Comparison of ENCODE assay signal across 8 cellular contexts in the genomic region with DNA sequence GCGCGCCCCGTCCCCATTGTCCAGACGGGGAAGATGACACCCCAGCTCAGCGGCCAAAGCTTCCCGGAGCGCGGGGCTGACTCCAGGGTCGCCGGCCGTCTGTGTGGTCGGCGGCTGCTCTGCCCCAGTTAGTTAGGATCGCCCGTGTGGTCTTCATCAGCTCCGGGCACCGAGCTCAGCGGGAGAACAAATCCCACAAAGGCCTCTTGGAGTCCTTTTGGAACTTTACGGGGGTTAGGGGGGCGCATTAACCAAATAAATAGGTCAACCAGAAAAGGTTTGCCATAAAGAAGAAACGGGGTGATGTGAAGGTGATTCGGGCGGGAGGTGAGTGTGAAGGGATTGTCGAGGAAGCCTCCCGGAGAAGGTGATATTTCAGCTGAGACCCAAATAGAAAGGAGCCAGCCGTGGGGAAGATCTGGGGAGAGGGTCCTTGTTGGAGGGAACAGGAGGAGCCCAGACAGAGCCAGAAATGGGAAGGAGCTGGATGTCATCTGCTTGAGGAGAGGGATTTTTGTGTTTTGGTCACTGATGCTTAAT. TPM values are rescaled to one million over a fixed set of nuclear protein-coding genes. Genes with fewer than 3 reads are reported as not detected.
A peak's percentile ranks its signal among the peaks of the same experiment; 100 is the strongest.
DNase-seq lines count a peak whose midpoint lies in the region; ATAC-seq and TF ChIP-seq lines count a peak whose summit lies in the region.

No MANE protein-coding gene starts in this region.

- peak overlapping the region; percentile 74 for H3K4me3 ChIP-seq in hepatocyte

- no peak for ATAC-seq in activated CD8-positive, alpha-beta T cell treated with anti-CD3 and anti-CD28 coated beads for 36 hours
- no peak for ATAC-seq in stimulated activated memory B cell treated with anti-CD40 and anti-IgM and Interleukin-4, amounts not matched to agents 10 μg/mL and 1 μg/mL and 100 μg/mL, for 72 hours

- H3K36me3 ChIP-seq in hepatocyte (replicated peaks; ENCODE audit: insufficient read depth, low read depth), result no peaks in the 10 kb centered on the region

- WGBS in hepatocyte (ENCODE audit: low lambda C conversion rate, missing lambda C conversion rate), result 4% methylated on average over 26 of the region's 26 CpGs

- peaks cover 39% of the 10 kb centered on the region for H3K79me2 ChIP-seq in hepatocyte

- no peaks in the 10 kb centered on the region for H3K9me3 ChIP-seq in hepatocyte (ENCODE audit: low read depth)

- POLR2A ChIA-PET in activated CD8-positive, alpha-beta T cell treated with anti-CD3 and anti-CD28 coated beads for 36 hours (lab: Charles Lee), result interaction anchor here (0.9 to 4.8 kb wide), 18 partner anchors 12 to 1227 kb away, joined by 3 to 59 read pairs (median 4); a partner anchor contains a TSS

- H3K9me3 Mint-ChIP-seq in activated T-cell treated with anti-CD3 and anti-CD28 coated beads, Interleukin-2, amount 50 U/mL, for 24 hours, result no peaks in the 10 kb centered on the region
- H3K9me3 Mint-ChIP-seq in activated CD8-positive, alpha-beta T cell treated with anti-CD3 and anti-CD28 coated beads for 36 hours, result no peaks in the 10 kb centered on the region
- H3K9me3 Mint-ChIP-seq in stimulated activated memory B cell treated with anti-CD40 and anti-IgM and Interleukin-4, amounts not matched to agents 10 μg/mL and 1 μg/mL and 100 μg/mL, for 72 hours, result no peaks in the 10 kb centered on the region

- peaks cover 9% of the 10 kb centered on the region for H3K4me1 ChIP-seq in hepatocyte (ENCODE audit: insufficient read depth)

- peak overlapping the region; percentile 56 for H3K27ac ChIP-seq in hepatocyte

- no peak for TF ChIP-seq CTCF in activated CD8-positive, alpha-beta T cell treated with anti-CD3 and anti-CD28 coated beads for 36 hours (IDR thresholded peaks at IDR 0.05)
- TF ChIP-seq CTCF in hepatocyte (IDR thresholded peaks at IDR 0.05; ENCODE audit: poor library complexity), result no peak

- H3K4me1 Mint-ChIP-seq in activated T-cell treated with anti-CD3 and anti-CD28 coated beads, Interleukin-2, amount 50 U/mL, for 24 hours (ENCODE audit: low read depth), result peaks cover 49% of the 10 kb centered on the region
- peaks cover 36% of the 10 kb centered on the region for H3K4me1 Mint-ChIP-seq in activated CD8-positive, alpha-beta T cell treated with anti-CD3 and anti-CD28 coated beads for 36 hours (ENCODE audit: low read depth)
- peaks cover 46% of the 10 kb centered on the region for H3K4me1 Mint-ChIP-seq in stimulated activated memory B cell treated with anti-CD40 and anti-IgM and Interleukin-4, amounts not matched to agents 10 μg/mL and 1 μg/mL and 100 μg/mL, for 72 hours

- H3K4me3 Mint-ChIP-seq in activated T-cell treated with anti-CD3 and anti-CD28 coated beads, Interleukin-2, amount 50 U/mL, for 24 hours, result peak overlapping the region; percentile 99
- H3K4me3 Mint-ChIP-seq in activated CD8-positive, alpha-beta T cell treated with anti-CD3 and anti-CD28 coated beads for 36 hours, result peak overlapping the region; percentile 95
- peak overlapping the region; percentile 90 for H3K4me3 Mint-ChIP-seq in stimulated activated memory B cell treated with anti-CD40 and anti-IgM and Interleukin-4, amounts not matched to agents 10 μg/mL and 1 μg/mL and 100 μg/mL, for 72 hours

- intact Hi-C loops in activated CD8-positive, alpha-beta T cell treated with anti-CD3 and anti-CD28 coated beads for 36 hours (cut with micrococcal nuclease), result no loop called here

- peak overlapping the region; percentile 92 for H3K4me2 ChIP-seq in hepatocyte

- no peaks in the 10 kb centered on the region for H3K27me3 Mint-ChIP-seq in activated T-cell treated with anti-CD3 and anti-CD28 coated beads, Interleukin-2, amount 50 U/mL, for 24 hours
- no peaks in the 10 kb centered on the region for H3K27me3 Mint-ChIP-seq in activated CD8-positive, alpha-beta T cell treated with anti-CD3 and anti-CD28 coated beads for 36 hours
- H3K27me3 Mint-ChIP-seq in stimulated activated memory B cell treated with anti-CD40 and anti-IgM and Interleukin-4, amounts not matched to agents 10 μg/mL and 1 μg/mL and 100 μg/mL, for 72 hours, result no peaks in the 10 kb centered on the region

- H3K27me3 ChIP-seq in hepatocyte, result no peaks in the 10 kb centered on the region

- CTCF ChIA-PET in activated CD8-positive, alpha-beta T cell treated with anti-CD3 and anti-CD28 coated beads for 36 hours (lab: Charles Lee), result interaction anchor here (0.8 to 2.4 kb wide), 9 partner anchors 10 to 270 kb away, joined by 3 to 8 read pairs (median 4); a partner anchor contains a TSS

- H3K36me3 Mint-ChIP-seq in activated T-cell treated with anti-CD3 and anti-CD28 coated beads, Interleukin-2, amount 50 U/mL, for 24 hours (ENCODE audit: low read depth), result peaks cover 46% of the 10 kb centered on the region
- H3K36me3 Mint-ChIP-seq in activated CD8-positive, alpha-beta T cell treated with anti-CD3 and anti-CD28 coated beads for 36 hours (ENCODE audit: low read depth), result peaks cover 13% of the 10 kb centered on the region
- no peaks in the 10 kb centered on the region for H3K36me3 Mint-ChIP-seq in stimulated activated memory B cell treated with anti-CD40 and anti-IgM and Interleukin-4, amounts not matched to agents 10 μg/mL and 1 μg/mL and 100 μg/mL, for 72 hours

- H4K20me1 ChIP-seq in hepatocyte (ENCODE audit: insufficient read depth, poor library complexity, severe bottlenecking), result no peaks in the 10 kb centered on the region

- H2AFZ ChIP-seq in hepatocyte, result peak overlapping the region; percentile 73

- no peaks in the 10 kb centered on the region for H3K9me2 ChIP-seq in hepatocyte (replicated peaks; ENCODE audit: insufficient read depth)

- H3K27ac Mint-ChIP-seq in activated T-cell treated with anti-CD3 and anti-CD28 coated beads, Interleukin-2, amount 50 U/mL, for 24 hours, result peak overlapping the region; percentile 100
- peak overlapping the region; percentile 88 for H3K27ac Mint-ChIP-seq in activated CD8-positive, alpha-beta T cell treated with anti-CD3 and anti-CD28 coated beads for 36 hours
- H3K27ac Mint-ChIP-seq in stimulated activated memory B cell treated with anti-CD40 and anti-IgM and Interleukin-4, amounts not matched to agents 10 μg/mL and 1 μg/mL and 100 μg/mL, for 72 hours, result peak overlapping the region; percentile 92

- no peak for DNase-seq in activated T-cell treated with anti-CD3 and anti-CD28 coated beads, Interleukin-2, amount 50 U/mL, for 24 hours
- DNase-seq in activated T-cell treated with anti-CD3 and anti-CD28 coated beads, Interleukin-2, amount 50 U/mL, for 1 hour, result no peak
- no peak for DNase-seq in activated CD8-positive, alpha-beta T cell treated with anti-CD3 and anti-CD28 coated beads for 36 hours
- DNase-seq in hepatocyte (ENCODE audit: low spot score) (no peak), NCI-H1930 (lab: John Stamatoyannopoulos, UW) (no peak), mucosa of gallbladder (ENCODE audit: low spot score) (no peak), CD1c-positive myeloid dendritic cell (ENCODE audit: extremely low spot score) (no peak)

RNA-seq across cellular contexts. Expression of a gene that starts 0.7 kb away (rescaled TPM):
- total RNA-seq in activated CD8-positive, alpha-beta T cell treated with anti-CD3 and anti-CD28 coated beads for 36 hours, result 10 to 100 TPM; 54.6 to 60.3 TPM
- total RNA-seq in hepatocyte (21.6 and 25.8 TPM in 2 replicates), mucosa of gallbladder (25.9 TPM)
- 14.6 and 19.0 TPM in 2 replicates for polyA plus RNA-seq in hepatocyte

RNA-seq across cellular contexts. Expression of a gene that starts 41.9 kb away (rescaled TPM):
- 1 to 10 TPM; 2.0 to 2.3 TPM for total RNA-seq in activated CD8-positive, alpha-beta T cell treated with anti-CD3 and anti-CD28 coated beads for 36 hours
- total RNA-seq in hepatocyte, result 4.4 and 4.7 TPM in 2 replicates
- polyA plus RNA-seq in hepatocyte, result 2.7 and 2.9 TPM in 2 replicates
- 15.2 TPM for total RNA-seq in mucosa of gallbladder

RNA-seq across cellular contexts. Expression of a gene that starts 49.3 kb away (rescaled TPM):
- under 1 TPM; 0.38 to 0.43 TPM for total RNA-seq in activated CD8-positive, alpha-beta T cell treated with anti-CD3 and anti-CD28 coated beads for 36 hours
- 0.28 and 0.60 TPM in 2 replicates for total RNA-seq in hepatocyte
- 0.22 and 0.68 TPM in 2 replicates for polyA plus RNA-seq in hepatocyte
- 0.23 TPM for total RNA-seq in mucosa of gallbladder
